1 cellular context compared by ENCODE assay signal in the genomic region with DNA sequence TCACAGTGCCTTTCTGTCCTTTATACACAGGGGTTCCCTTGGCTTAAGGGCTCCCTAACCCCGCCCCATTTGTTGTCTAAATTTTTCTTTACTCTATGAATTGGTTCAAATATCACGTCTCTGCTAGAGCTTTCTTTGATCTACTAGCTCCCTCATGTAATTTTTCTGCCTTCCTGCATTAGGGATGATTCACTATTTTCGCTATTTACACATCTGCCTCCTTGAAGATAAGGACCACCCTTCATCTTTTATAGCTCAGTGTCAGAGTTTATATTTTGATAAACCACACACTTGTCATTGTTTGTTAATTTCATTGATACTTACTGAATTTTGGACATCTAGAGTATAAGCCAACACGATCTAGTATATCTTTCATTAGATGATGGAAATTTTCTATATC.
TF ChIP-seq lines count a peak whose summit lies in the region.

No MANE protein-coding gene starts in this region.

TF ChIP-seq in K562, 482 proteins besides CTCF, POLR2A, EP300 and RAD21 (continued from another document):
- TF ChIP-seq, protein P1, sequence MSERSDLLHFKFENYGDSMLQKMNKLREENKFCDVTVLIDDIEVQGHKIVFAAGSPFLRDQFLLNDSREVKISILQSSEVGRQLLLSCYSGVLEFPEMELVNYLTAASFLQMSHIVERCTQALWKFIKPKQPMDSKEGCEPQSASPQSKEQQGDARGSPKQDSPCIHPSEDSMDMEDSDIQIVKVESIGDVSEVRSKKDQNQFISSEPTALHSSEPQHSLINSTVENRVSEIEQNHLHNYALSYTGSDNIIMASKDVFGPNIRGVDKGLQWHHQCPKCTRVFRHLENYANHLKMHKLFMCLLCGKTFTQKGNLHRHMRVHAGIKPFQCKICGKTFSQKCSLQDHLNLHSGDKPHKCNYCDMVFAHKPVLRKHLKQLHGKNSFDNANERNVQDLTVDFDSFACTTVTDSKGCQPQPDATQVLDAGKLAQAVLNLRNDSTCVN (CRISPR knock-in tag; IDR thresholded peaks at IDR 0.05): no peak
- TF ChIP-seq CLOCK (CRISPR knock-in tag; IDR thresholded peaks at IDR 0.05; ENCODE audit: borderline replicate concordance) (no peak), TFAM (CRISPR knock-in tag; conservative IDR thresholded peaks at IDR 0.05) (no peak), SMC3 (conservative IDR thresholded peaks at IDR 0.05; ENCODE audit: insufficient read depth, low read depth, low read length) (no peak), E2F3 (CRISPR knock-in tag; IDR thresholded peaks at IDR 0.05) (no peak), MTA2 (IDR thresholded peaks at IDR 0.05; ENCODE audit: low read depth) (no peak), AFF1 (IDR thresholded peaks at IDR 0.05; ENCODE audit: low read depth in 1 of 2, partially characterized antibody in 2 of 2) (no peak), NFRKB (IDR thresholded peaks at IDR 0.05; ENCODE audit: low read depth) (no peak), ZNF140 (CRISPR knock-in tag; IDR thresholded peaks at IDR 0.05) (no peak), HNRNPLL (IDR thresholded peaks at IDR 0.05; ENCODE audit: low read depth, low read length, poor library complexity, severe bottlenecking) (no peak), ASH1L (IDR thresholded peaks at IDR 0.05; ENCODE audit: borderline replicate concordance, low read depth, partially characterized antibody) (no peak), FOSL1 (tag; conservative IDR thresholded peaks at IDR 0.05) (peak; percentile 74), TCF3 (CRISPR knock-in tag; IDR thresholded peaks at IDR 0.05) (peak; percentile 69), RFX5 (IDR thresholded peaks at IDR 0.05; ENCODE audit: low read depth, low read length) (no peak), SMAD2 (IDR thresholded peaks at IDR 0.05; ENCODE audit: low read depth, low read length) (no peak), TSC22D4 (tag; IDR thresholded peaks at IDR 0.05) (no peak), NFIX (CRISPR knock-in tag; IDR thresholded peaks at IDR 0.05; ENCODE audit: low read depth) (no peak), BHLHE40 (IDR thresholded peaks at IDR 0.05; ENCODE audit: low read length) (no peak), FOXK2 (conservative IDR thresholded peaks at IDR 0.05 in 1 of 2, IDR thresholded peaks at IDR 0.05 in 1 of 2; ENCODE audit: low read depth in 2 of 2) (no peak), TCF7 (IDR thresholded peaks at IDR 0.05; ENCODE audit: borderline replicate concordance) (peak; percentile 67; the same call in 1 of the 2 replicates), RFX1 (IDR thresholded peaks at IDR 0.05) (no peak), PHF20 (IDR thresholded peaks at IDR 0.05; ENCODE audit: partially characterized antibody) (no peak), E2F1 (CRISPR knock-in tag; IDR thresholded peaks at IDR 0.05) (no peak), ZNF707 (CRISPR knock-in tag; conservative IDR thresholded peaks at IDR 0.05) (no peak), PHTF2 (CRISPR knock-in tag; IDR thresholded peaks at IDR 0.05) (no peak), SRSF3 (IDR thresholded peaks at IDR 0.05; ENCODE audit: insufficient read depth, low read length) (no peak), TGIF2 (CRISPR knock-in tag; IDR thresholded peaks at IDR 0.05) (no peak), RCOR1 (IDR thresholded peaks at IDR 0.05; ENCODE audit: borderline replicate concordance in 1 of 2, low read depth in 2 of 2, low read length in 2 of 2) (no peak; a peak in 1 of 4 replicates), GTF2A2 (tag; IDR thresholded peaks at IDR 0.05) (no peak), PYGO2 (tag; IDR thresholded peaks at IDR 0.05) (no peak)
- TF ChIP-seq, protein P2, sequence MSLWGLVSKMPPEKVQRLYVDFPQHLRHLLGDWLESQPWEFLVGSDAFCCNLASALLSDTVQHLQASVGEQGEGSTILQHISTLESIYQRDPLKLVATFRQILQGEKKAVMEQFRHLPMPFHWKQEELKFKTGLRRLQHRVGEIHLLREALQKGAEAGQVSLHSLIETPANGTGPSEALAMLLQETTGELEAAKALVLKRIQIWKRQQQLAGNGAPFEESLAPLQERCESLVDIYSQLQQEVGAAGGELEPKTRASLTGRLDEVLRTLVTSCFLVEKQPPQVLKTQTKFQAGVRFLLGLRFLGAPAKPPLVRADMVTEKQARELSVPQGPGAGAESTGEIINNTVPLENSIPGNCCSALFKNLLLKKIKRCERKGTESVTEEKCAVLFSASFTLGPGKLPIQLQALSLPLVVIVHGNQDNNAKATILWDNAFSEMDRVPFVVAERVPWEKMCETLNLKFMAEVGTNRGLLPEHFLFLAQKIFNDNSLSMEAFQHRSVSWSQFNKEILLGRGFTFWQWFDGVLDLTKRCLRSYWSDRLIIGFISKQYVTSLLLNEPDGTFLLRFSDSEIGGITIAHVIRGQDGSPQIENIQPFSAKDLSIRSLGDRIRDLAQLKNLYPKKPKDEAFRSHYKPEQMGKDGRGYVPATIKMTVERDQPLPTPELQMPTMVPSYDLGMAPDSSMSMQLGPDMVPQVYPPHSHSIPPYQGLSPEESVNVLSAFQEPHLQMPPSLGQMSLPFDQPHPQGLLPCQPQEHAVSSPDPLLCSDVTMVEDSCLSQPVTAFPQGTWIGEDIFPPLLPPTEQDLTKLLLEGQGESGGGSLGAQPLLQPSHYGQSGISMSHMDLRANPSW (CRISPR knock-in tag; IDR thresholded peaks at IDR 0.05): no peak
- TF ChIP-seq, protein P3, sequence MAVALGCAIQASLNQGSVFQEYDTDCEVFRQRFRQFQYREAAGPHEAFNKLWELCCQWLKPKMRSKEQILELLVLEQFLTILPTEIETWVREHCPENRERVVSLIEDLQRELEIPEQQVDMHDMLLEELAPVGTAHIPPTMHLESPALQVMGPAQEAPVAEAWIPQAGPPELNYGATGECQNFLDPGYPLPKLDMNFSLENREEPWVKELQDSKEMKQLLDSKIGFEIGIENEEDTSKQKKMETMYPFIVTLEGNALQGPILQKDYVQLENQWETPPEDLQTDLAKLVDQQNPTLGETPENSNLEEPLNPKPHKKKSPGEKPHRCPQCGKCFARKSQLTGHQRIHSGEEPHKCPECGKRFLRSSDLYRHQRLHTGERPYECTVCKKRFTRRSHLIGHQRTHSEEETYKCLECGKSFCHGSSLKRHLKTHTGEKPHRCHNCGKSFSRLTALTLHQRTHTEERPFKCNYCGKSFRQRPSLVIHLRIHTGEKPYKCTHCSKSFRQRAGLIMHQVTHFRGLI (CRISPR knock-in tag; IDR thresholded peaks at IDR 0.05): no peak
